In genomic region chr10:57627642-57628178, GRCh38 we compare ENCODE assay signal across 15 cellular contexts.
DNase-seq lines count a peak whose midpoint lies in the region; ATAC-seq and TF ChIP-seq lines count a peak whose summit lies in the region.
"Had no signal": no experiment of that assay in that cellular context is flagged by ENCODE, and none has a peak within 500 bp of the region (broad histone marks: within the 10 kb centered on the region; RNA-seq: fewer than 3 reads in every experiment).

No MANE protein-coding gene starts in this region.

- peaks cover 30% of the 10 kb centered on the region; the same call in 1 of the 2 replicates for H3K4me1 ChIP-seq in iPS-20b (ENCODE audit: insufficient read depth, low read length)

- CTCF ChIA-PET in WTC11 (lab: Charles Lee): interaction anchor here (0.8 to 1.5 kb wide), 4 partner anchors 29 to 525 kb away, joined by 3 to 8 read pairs (median 3); no protein-coding TSS in a partner anchor

- peak overlapping the region; percentile 37; the same call in 1 of the 2 replicates for H3K4me3 ChIP-seq in iPS-20b (ENCODE audit: low read length)

- no peak for TF ChIP-seq CTCF in WTC11 (IDR thresholded peaks at IDR 0.05)

- peak overlapping the region; percentile 96 for H3K27ac Mint-ChIP-seq in WTC11

- POLR2A ChIA-PET in WTC11 (lab: Charles Lee): interaction anchor here (0.5 to 1.0 kb wide), 2 partner anchors 16 to 30 kb away, joined by 3 to 4 read pairs; no protein-coding TSS in a partner anchor

- no peaks in the 10 kb centered on the region for H3K27me3 Mint-ChIP-seq in WTC11 (ENCODE audit: low read depth)

- H3K9me3 Mint-ChIP-seq in WTC11: no peaks in the 10 kb centered on the region

- no peaks in the 10 kb centered on the region for H3K36me3 Mint-ChIP-seq in WTC11

- H3K4me3 Mint-ChIP-seq in WTC11: peak overlapping the region; percentile 44; the same call in 1 of the 2 replicates

- H3K9ac ChIP-seq in iPS-20b (ENCODE audit: low read depth, low read length): peak overlapping the region; percentile 39; the same call in 1 of the 2 replicates

- H3K9me3 ChIP-seq in iPS-20b (ENCODE audit: insufficient read depth, low read depth, low read length): no peaks in the 10 kb centered on the region

- TF ChIP-seq POLR2A in GM18505 (IDR thresholded peaks at IDR 0.05; ENCODE audit: borderline replicate concordance, extremely low read depth, insufficient read depth, insufficient read length): no peak

- no peaks in the 10 kb centered on the region for H3K36me3 ChIP-seq in iPS-20b (ENCODE audit: insufficient read depth, low read depth, low read length)

- peak overlapping the region; percentile 26 for H3K27ac ChIP-seq in iPS-20b (ENCODE audit: low read length)

- ATAC-seq in WTC11 (peak; percentile 88), GM18505 (IDR thresholded peaks at IDR 0.05; ENCODE audit: unreplicated experiment) (no peak), HG02973 (IDR thresholded peaks at IDR 0.05; ENCODE audit: unreplicated experiment) (no peak)

- H3K27me3 ChIP-seq in iPS-20b (ENCODE audit: insufficient read depth, low read length): no peaks in the 10 kb centered on the region

- DNase-seq in NCI-H748 (lab: John Stamatoyannopoulos, UW; ENCODE audit: unreplicated experiment): peak; percentile 3
- no peak for DNase-seq in NCI-H748 treated with DMSO at 0.1 percent for 48 hours (lab: John Stamatoyannopoulos, UW)
- no peak for DNase-seq in WTC11 (ENCODE audit: low spot score)
- DNase-seq in activated CD4-positive, alpha-beta T cell treated with anti-CD3 and anti-CD28 coated beads, Interleukin-2, amount 50 U/mL, for 4 hours: no peak
- DNase-seq in OCI-M1 (lab: John Stamatoyannopoulos, UW): no peak
- DNase-seq: C1 segment of cervical spinal cord, EL, IMR-90, Kasumi-1, NCI-H345, NCI-H526 treated with DMSO at 0.1 percent for 48 hours, SIG-M5 had no signal

- peaks cover 61% of the 10 kb centered on the region for H3K4me1 Mint-ChIP-seq in WTC11

TF ChIP-seq in WTC11, 78 proteins besides CTCF, POLR2A, EP300 and RAD21:
- TF ChIP-seq NFATC4 (CRISPR knock-in tag; IDR thresholded peaks at IDR 0.05): no peak
- no peak for TF ChIP-seq ZNF416 (CRISPR knock-in tag; IDR thresholded peaks at IDR 0.05)
